Comparison of ENCODE assay signal across 20 cellular contexts in the genomic region with DNA sequence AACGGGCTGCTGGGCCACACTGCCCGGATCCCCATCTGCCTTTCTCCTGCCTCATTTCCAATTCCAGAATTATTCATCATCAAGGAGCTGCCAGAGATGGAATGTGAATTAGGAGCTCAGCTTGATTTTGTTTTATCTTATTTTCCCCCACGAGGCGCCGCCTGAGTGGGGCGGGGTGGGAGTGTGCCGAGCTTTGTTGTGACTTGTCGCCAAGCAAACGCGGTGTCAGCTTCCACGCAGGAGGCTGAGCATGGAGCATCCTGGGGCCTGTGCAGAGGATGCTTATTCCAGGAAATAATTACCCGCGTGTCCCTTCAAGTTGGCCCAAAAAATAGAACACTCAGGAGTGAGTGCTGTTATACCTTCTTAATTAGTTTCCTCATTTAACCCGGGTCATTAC.
"Had no signal": no experiment of that assay in that cellular context is flagged by ENCODE, and none has a peak within 500 bp of the region (broad histone marks: within the 10 kb centered on the region; RNA-seq: fewer than 3 reads in every experiment).

No MANE protein-coding gene starts in this region.

- DNase-seq: colonic mucosa; cortex of kidney; effector CD8-positive, alpha-beta T cell; effector memory CD8-positive, alpha-beta T cell; endodermal cell; erythroblast; esophagus squamous epithelium; foreskin fibroblast; foreskin melanocyte; gastrocnemius medialis; heart right ventricle; hippocampal formation; left cardiac atrium; left ventricle myocardium inferior; mammary epithelial cell; mesendoderm; midbrain; naive thymus-derived CD4-positive, alpha-beta T cell had no signal

- ATAC-seq: effector memory CD8-positive, alpha-beta T cell; esophagus mucosa; gastrocnemius medialis; heart right ventricle; left cardiac atrium; left lobe of liver; naive thymus-derived CD4-positive, alpha-beta T cell had no signal
